17 cellular contexts compared by ENCODE assay signal in the genomic region with DNA sequence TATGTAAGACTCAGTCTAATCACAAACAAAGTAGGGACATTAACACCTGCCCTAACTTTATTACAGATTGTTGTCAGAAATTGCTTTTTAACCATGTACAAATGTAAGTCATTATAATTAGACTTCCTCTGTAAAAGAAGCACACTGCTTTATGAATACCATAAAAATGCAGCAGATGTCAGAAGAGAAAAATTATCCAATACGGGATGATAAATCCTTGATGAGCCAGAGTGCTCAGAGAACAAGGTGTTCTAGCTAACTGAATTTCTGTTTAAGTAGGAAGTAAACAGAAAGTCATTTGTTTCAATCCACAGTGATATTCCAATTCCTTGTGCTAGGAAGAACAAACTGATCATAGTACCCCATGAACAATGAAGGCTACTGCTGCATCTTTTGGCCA. TPM values are rescaled to one million over a fixed set of nuclear protein-coding genes. Genes with fewer than 3 reads are reported as not detected.
A peak's percentile ranks its signal among the peaks of the same experiment; 100 is the strongest.
DNase-seq lines count a peak whose midpoint lies in the region; ATAC-seq and TF ChIP-seq lines count a peak whose summit lies in the region.
"Had no signal": no experiment of that assay in that cellular context is flagged by ENCODE, and none has a peak within 500 bp of the region (broad histone marks: within the 10 kb centered on the region; RNA-seq: fewer than 3 reads in every experiment).

No MANE protein-coding gene starts in this region.

- no peaks in the 10 kb centered on the region for H3K9me3 ChIP-seq in MG63

- H3K27me3 ChIP-seq in MG63, result no peaks in the 10 kb centered on the region

- DNase-seq in amniotic epithelial cell (ENCODE audit: low read depth), result peak; percentile 71
- DNase-seq in fibroblast of mammary gland (ENCODE audit: low read depth), result peak; percentile 64
- DNase-seq in omental fat pad (ENCODE audit: low spot score), result no peak
- no peak for DNase-seq in MG63
- DNase-seq in stimulated activated naive CD8-positive, alpha-beta T cell treated with anti-CD3 and anti-CD28 coated beads, Interleukin-15, amount 100 ng/mL, for 72 hours, result no peak
- DNase-seq in CD1c-positive myeloid dendritic cell (ENCODE audit: extremely low spot score), result no peak
- DNase-seq: C1 segment of cervical spinal cord; CD4-positive, CD25-positive, alpha-beta regulatory T cell; CD8-positive, alpha-beta T cell; DMS 273 treated with DMSO at 0.1 percent for 48 hours; DMS79; EL; GDM1; H9 had no signal

- no peaks in the 10 kb centered on the region for H3K36me3 ChIP-seq in MG63

- TF ChIP-seq CTCF in fibroblast of mammary gland (conservative IDR thresholded peaks at IDR 0.05; ENCODE audit: control insufficient read depth, insufficient read depth, low read depth, low read length) (no peak), omental fat pad (IDR thresholded peaks at IDR 0.05) (no peak)

- no peak overlapping the region for H3K4me3 ChIP-seq in fibroblast of mammary gland (ENCODE audit: control insufficient read depth, low read depth, low read length)
- no peak overlapping the region for H3K4me3 ChIP-seq in MG63
- H3K4me3 ChIP-seq: GM12878, GM23338 had no signal

- H3K9me3 Mint-ChIP-seq in stimulated activated naive CD8-positive, alpha-beta T cell treated with anti-CD3 and anti-CD28 coated beads, Interleukin-15, amount 100 ng/mL, for 72 hours, result no peaks in the 10 kb centered on the region
- H3K9me3 Mint-ChIP-seq: CD8-positive, alpha-beta T cell; GM23338; H9 had no signal

- H3K27me3 Mint-ChIP-seq in stimulated activated naive CD8-positive, alpha-beta T cell treated with anti-CD3 and anti-CD28 coated beads, Interleukin-15, amount 100 ng/mL, for 72 hours, result peaks cover 18% of the 10 kb centered on the region

- ATAC-seq in omental fat pad (ENCODE audit: low FRiP score), result peak; percentile 51
- no peak for ATAC-seq in stimulated activated naive CD8-positive, alpha-beta T cell treated with anti-CD3 and anti-CD28 coated beads, Interleukin-15, amount 100 ng/mL, for 72 hours
- ATAC-seq: CD8-positive, alpha-beta T cell; GM12878; GM23338; HCT116 had no signal

- H3K4me1 Mint-ChIP-seq in stimulated activated naive CD8-positive, alpha-beta T cell treated with anti-CD3 and anti-CD28 coated beads, Interleukin-15, amount 100 ng/mL, for 72 hours, result no peaks in the 10 kb centered on the region
- H3K4me1 Mint-ChIP-seq: CD4-positive, CD25-positive, alpha-beta regulatory T cell had no signal

- no peak overlapping the region for H3K27ac Mint-ChIP-seq in stimulated activated naive CD8-positive, alpha-beta T cell treated with anti-CD3 and anti-CD28 coated beads, Interleukin-15, amount 100 ng/mL, for 72 hours
- H3K27ac Mint-ChIP-seq: CD4-positive, CD25-positive, alpha-beta regulatory T cell; CD8-positive, alpha-beta T cell; GM23338; H9 had no signal

- H3K4me3 Mint-ChIP-seq in stimulated activated naive CD8-positive, alpha-beta T cell treated with anti-CD3 and anti-CD28 coated beads, Interleukin-15, amount 100 ng/mL, for 72 hours, result no peak overlapping the region
- H3K4me3 Mint-ChIP-seq: CD4-positive, CD25-positive, alpha-beta regulatory T cell; CD8-positive, alpha-beta T cell; GM23338; H9 had no signal

RNA-seq across cellular contexts. Expression of gene BMPER, which starts 54.6 kb away (rescaled TPM):
- total RNA-seq in omental fat pad, result 10 to 100 TPM in 2 of 4 donors, 1 to 10 TPM in 2; 5.4 to 32.5 (median 16.6) TPM
- total RNA-seq in MG63 (2014; rRNA removed; shearing (Covaris generic); ENCODE audit: low replicate concordance), result 79.2 and 110 TPM in 2 replicates
- total RNA-seq: CD4-positive, CD25-positive, alpha-beta regulatory T cell; CD8-positive, alpha-beta T cell; GM12878 had no signal

Comparison
In these comparisons a context has a peak if more than half of its experiments do, and no peak if none do; other contexts are left out.
1. DNase-seq: peak in amniotic epithelial cell (single experiment) and fibroblast of mammary gland (single experiment); none in omental fat pad (single experiment), MG63 (single experiment), stimulated activated naive CD8-positive, alpha-beta T cell treated with anti-CD3 and anti-CD28 coated beads, Interleukin-15, amount 100 ng/mL, for 72 hours (0 of 2) and CD1c-positive myeloid dendritic cell (single experiment).